15 cellular contexts compared by ENCODE assay signal in the genomic region with DNA sequence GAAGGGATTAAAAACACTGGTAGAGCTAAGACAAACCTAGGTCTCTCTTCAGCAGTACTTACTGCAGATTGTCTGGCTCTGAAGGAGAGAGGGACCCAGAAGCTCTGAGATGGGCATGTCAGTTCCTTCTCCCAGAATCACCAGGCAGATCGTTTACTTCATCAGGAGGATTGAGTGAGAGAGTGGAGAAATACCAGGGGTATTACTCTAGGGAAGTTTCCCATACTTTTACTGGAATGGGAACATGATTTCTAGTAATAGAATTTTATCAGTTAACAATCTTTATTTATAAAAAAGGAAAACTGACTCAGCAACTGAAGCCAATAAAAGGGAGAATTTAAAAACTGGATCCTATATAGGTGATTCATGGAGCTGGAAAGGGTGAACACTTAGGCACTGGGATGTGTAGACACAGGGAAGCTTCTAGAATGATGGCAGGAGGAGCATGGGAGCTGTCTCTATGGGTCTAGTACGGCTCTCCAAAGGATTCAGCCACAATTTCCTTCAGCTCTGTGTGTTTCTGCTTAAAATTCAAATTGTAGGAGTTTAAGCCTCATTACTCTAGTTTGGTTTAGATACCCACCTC.
DNase-seq lines count a peak whose midpoint lies in the region; ATAC-seq and TF ChIP-seq lines count a peak whose summit lies in the region.
"Had no signal": no experiment of that assay in that cellular context is flagged by ENCODE, and none has a peak within 500 bp of the region (broad histone marks: within the 10 kb centered on the region; RNA-seq: fewer than 3 reads in every experiment).

No MANE protein-coding gene starts in this region.

- CTCF ChIA-PET in activated CD8-positive, alpha-beta T cell treated with anti-CD3 and anti-CD28 coated beads, Interleukin-2, amount 10 ng/mL, durations not matched to agents 7 days and 5 days (lab: Charles Lee): no interaction called here

- no peak for ATAC-seq in activated CD8-positive, alpha-beta T cell treated with anti-CD3 and anti-CD28 coated beads, Interleukin-2, amount 10 ng/mL, durations not matched to agents 7 days and 5 days
- no peak for ATAC-seq in sciatic nerve
- ATAC-seq in upper lobe of right lung: no peak
- ATAC-seq: T-helper 17 cell had no signal

- DNase-seq in GM03348 (ENCODE audit: low spot score): peak; percentile 41
- DNase-seq in OCI-M1 (lab: John Stamatoyannopoulos, UW): peak; percentile 13
- peak; percentile 69 for DNase-seq in fibroblast of villous mesenchyme (ENCODE audit: low read depth)
- no peak for DNase-seq in Kasumi-1 (lab: John Stamatoyannopoulos, UW)
- DNase-seq in activated CD8-positive, alpha-beta T cell treated with anti-CD3 and anti-CD28 coated beads, Interleukin-2, amount 10 ng/mL, durations not matched to agents 7 days and 5 days: no peak
- DNase-seq in sciatic nerve (ENCODE audit: low spot score): no peak
- no peak for DNase-seq in upper lobe of right lung
- DNase-seq: CD4-positive, CD25-positive, alpha-beta regulatory T cell; DMS79; GF-D8; H7; NCI-H1048; NCI-H2107; NCI-H226; T-helper 17 cell had no signal

- no peaks in the 10 kb centered on the region for H3K4me1 ChIP-seq in upper lobe of right lung

- H3K27ac Mint-ChIP-seq in activated CD8-positive, alpha-beta T cell treated with anti-CD3 and anti-CD28 coated beads, Interleukin-2, amount 10 ng/mL, durations not matched to agents 7 days and 5 days: no peak overlapping the region
- H3K27ac Mint-ChIP-seq: CD4-positive, CD25-positive, alpha-beta regulatory T cell; T-helper 17 cell had no signal

- no peaks in the 10 kb centered on the region for H3K27me3 ChIP-seq in upper lobe of right lung

- no peaks in the 10 kb centered on the region for H3K9me3 ChIP-seq in upper lobe of right lung

- H3K36me3 ChIP-seq in upper lobe of right lung: no peaks in the 10 kb centered on the region

- H3K4me3 ChIP-seq in fibroblast of villous mesenchyme (ENCODE audit: low read depth, low read length) (no peak overlapping the region), upper lobe of right lung (no peak overlapping the region)

- no peaks in the 10 kb centered on the region for H3K36me3 Mint-ChIP-seq in activated CD8-positive, alpha-beta T cell treated with anti-CD3 and anti-CD28 coated beads, Interleukin-2, amount 10 ng/mL, durations not matched to agents 7 days and 5 days (ENCODE audit: low read depth)
- H3K36me3 Mint-ChIP-seq: CD4-positive, CD25-positive, alpha-beta regulatory T cell had no signal

- no peak for TF ChIP-seq CTCF in fibroblast of villous mesenchyme (IDR thresholded peaks at IDR 0.05; ENCODE audit: insufficient read depth, low read depth, low read length)
- no peak for TF ChIP-seq CTCF in upper lobe of right lung (IDR thresholded peaks at IDR 0.05)

- H3K27ac ChIP-seq in upper lobe of right lung: no peak overlapping the region

- POLR2A ChIA-PET in activated CD8-positive, alpha-beta T cell treated with anti-CD3 and anti-CD28 coated beads, Interleukin-2, amount 10 ng/mL, durations not matched to agents 7 days and 5 days (lab: Charles Lee): no interaction called here

- no peaks in the 10 kb centered on the region for H3K9me3 Mint-ChIP-seq in activated CD8-positive, alpha-beta T cell treated with anti-CD3 and anti-CD28 coated beads, Interleukin-2, amount 10 ng/mL, durations not matched to agents 7 days and 5 days (ENCODE audit: insufficient read depth)
- H3K9me3 Mint-ChIP-seq: CD4-positive, CD25-positive, alpha-beta regulatory T cell had no signal

- peaks cover 2% of the 10 kb centered on the region for H3K4me1 Mint-ChIP-seq in activated CD8-positive, alpha-beta T cell treated with anti-CD3 and anti-CD28 coated beads, Interleukin-2, amount 10 ng/mL, durations not matched to agents 7 days and 5 days (ENCODE audit: low read depth)
- H3K4me1 Mint-ChIP-seq: T-helper 17 cell had no signal

- no peaks in the 10 kb centered on the region for H3K27me3 Mint-ChIP-seq in activated CD8-positive, alpha-beta T cell treated with anti-CD3 and anti-CD28 coated beads, Interleukin-2, amount 10 ng/mL, durations not matched to agents 7 days and 5 days (ENCODE audit: low read depth)

- H3K4me3 Mint-ChIP-seq in activated CD8-positive, alpha-beta T cell treated with anti-CD3 and anti-CD28 coated beads, Interleukin-2, amount 10 ng/mL, durations not matched to agents 7 days and 5 days: no peak overlapping the region
- H3K4me3 Mint-ChIP-seq: CD4-positive, CD25-positive, alpha-beta regulatory T cell; T-helper 17 cell had no signal

- intact Hi-C loops in sciatic nerve (cut with DNase I): no loop called here
- intact Hi-C loops in upper lobe of right lung (cut with DNase I): no loop called here

Comparison
In these comparisons a context has a peak if more than half of its experiments do, and no peak if none do; other contexts are left out.
1. DNase-seq: peak in GM03348 (single experiment), OCI-M1 (single experiment) and fibroblast of villous mesenchyme (single experiment); none in Kasumi-1 (0 of 2), activated CD8-positive, alpha-beta T cell treated with anti-CD3 and anti-CD28 coated beads, Interleukin-2, amount 10 ng/mL, durations not matched to agents 7 days and 5 days (single experiment), sciatic nerve (single experiment) and upper lobe of right lung (single experiment).